ENCODE assay signal across 10 cellular contexts in the genomic region with DNA sequence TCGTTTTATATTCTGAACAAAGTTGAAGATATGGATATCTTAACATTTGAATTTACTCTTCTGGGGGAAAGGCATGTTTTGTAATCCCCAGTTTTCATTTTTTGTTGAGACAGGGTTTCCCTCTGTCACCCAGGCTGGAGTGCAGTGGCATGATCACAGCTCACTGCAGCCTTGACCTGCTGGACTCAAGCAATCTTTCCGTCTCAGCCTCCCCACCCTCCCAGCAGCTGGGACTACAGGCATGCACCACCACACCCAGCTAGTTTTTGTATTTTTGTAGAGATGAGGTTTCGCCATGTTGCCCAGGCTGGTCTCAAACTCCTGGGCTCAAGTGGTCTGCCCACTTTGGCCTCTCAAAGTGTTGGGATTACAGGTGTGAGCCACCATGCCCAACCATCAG. TPM values are rescaled to one million over a fixed set of nuclear protein-coding genes. Genes with fewer than 3 reads are reported as not detected.
DNase-seq lines count a peak whose midpoint lies in the region; ATAC-seq and TF ChIP-seq lines count a peak whose summit lies in the region.
"Not testable (repeated sequence)": the region's sequence is repeated elsewhere in the genome, so short reads cannot be mapped to it uniquely, and the experiment has no call there.
"Had no signal": no experiment of that assay in that cellular context is flagged by ENCODE, and none has a peak within 500 bp of the region (broad histone marks: within the 10 kb centered on the region; RNA-seq: fewer than 3 reads in every experiment).

No MANE protein-coding gene starts in this region.

- intact Hi-C loops in body of pancreas (cut with DNase I): not testable (repeated sequence)
- intact Hi-C loops in esophagus muscularis mucosa (cut with DNase I) (loop anchor here (5.0 kb wide), 1 partner anchor 160 kb away; no protein-coding TSS in a partner anchor), natural killer cell (cut with micrococcal nuclease) (loop anchor here (5.0 to 10.0 kb wide), 2 partner anchors 98 to 160 kb away; a partner anchor contains a TSS)

- peaks cover 52% of the 10 kb centered on the region for H3K4me1 ChIP-seq in body of pancreas
- peaks cover 36 to 70% (median 67%) of the 10 kb centered on the region in 4 donors for H3K4me1 ChIP-seq in esophagus muscularis mucosa
- H3K4me1 ChIP-seq in smooth muscle cell (ENCODE audit: low read depth): peaks cover 37% of the 10 kb centered on the region
- not testable (repeated sequence) for H3K4me1 ChIP-seq in urinary bladder (ENCODE audit: insufficient read depth)

- TF ChIP-seq POLR2A in body of pancreas (IDR thresholded peaks at IDR 0.05); esophagus muscularis mucosa (IDR thresholded peaks at IDR 0.05; ENCODE audit: low read depth): not testable (repeated sequence)

- WGBS in body of pancreas, 2 donors: 4 to 9% methylated on average over 3 of the region's 3 CpGs
- 25% methylated on average over 3 of the region's 3 CpGs for WGBS in esophagus muscularis mucosa
- WGBS in smooth muscle cell (ENCODE audit: low lambda C conversion rate): 55% methylated on average over 3 of the region's 3 CpGs
- WGBS in urinary bladder: 37% methylated on average over 3 of the region's 3 CpGs

- H3K79me2 ChIP-seq in smooth muscle cell (ENCODE audit: low read depth): peaks cover 39% of the 10 kb centered on the region

- H3K27me3 Mint-ChIP-seq in natural killer cell (ENCODE audit: low read depth in 2 of 2): not testable (repeated sequence)

- not testable (repeated sequence) for TF ChIP-seq EP300 in esophagus muscularis mucosa (IDR thresholded peaks at IDR 0.05)

- H3K4me1 Mint-ChIP-seq in natural killer cell: peaks cover 65 to 69% of the 10 kb centered on the region in 2 donors

- peak overlapping the region; percentile 96 for H3K4me3 Mint-ChIP-seq in natural killer cell

- H3K9me3 Mint-ChIP-seq in natural killer cell: not testable (repeated sequence)

- not testable (repeated sequence) for H3K9me3 ChIP-seq in body of pancreas; esophagus muscularis mucosa; smooth muscle cell (replicated peaks; ENCODE audit: low read depth)

- H3K9ac ChIP-seq in smooth muscle cell (ENCODE audit: low read depth): not testable (repeated sequence)

- H3K27ac ChIP-seq in body of pancreas (peak overlapping the region; percentile 5 to 84 (median 77)), esophagus muscularis mucosa (replicated peaks in 1 of 4) (peak overlapping the region; percentile 87 to 91 (median 88))
- H3K27ac ChIP-seq in smooth muscle cell (ENCODE audit: low read depth); urinary bladder (ENCODE audit: low read depth): not testable (repeated sequence)

- not testable (repeated sequence) for ATAC-seq in body of pancreas, natural killer cell
- peak; percentile 47 for ATAC-seq in left lobe of liver

- H3K27ac Mint-ChIP-seq in natural killer cell: peak overlapping the region; percentile 92 to 95

- not testable (repeated sequence) for H3F3A ChIP-seq in smooth muscle cell (ENCODE audit: low read depth)

- H4K20me1 ChIP-seq in smooth muscle cell (ENCODE audit: low read depth): not testable (repeated sequence)

- H3K36me3 ChIP-seq in body of pancreas (replicated peaks in 1 of 2; ENCODE audit: insufficient read depth in 1 of 2, low read depth in 2 of 2); smooth muscle cell (ENCODE audit: low read depth); urinary bladder (ENCODE audit: insufficient read depth): not testable (repeated sequence)
- peaks cover 14 to 25% (median 20%) of the 10 kb centered on the region in 4 donors for H3K36me3 ChIP-seq in esophagus muscularis mucosa

- not testable (repeated sequence) for H3K36me3 Mint-ChIP-seq in natural killer cell

- TF ChIP-seq CTCF in GM12864 (IDR thresholded peaks at IDR 0.05; ENCODE audit: low read depth, low read length, missing control alignments); body of pancreas (IDR thresholded peaks at IDR 0.05); esophagus muscularis mucosa (IDR thresholded peaks at IDR 0.05); natural killer cell (IDR thresholded peaks at IDR 0.05); smooth muscle cell (IDR thresholded peaks at IDR 0.05; ENCODE audit: borderline replicate concordance, insufficient read depth, poor library complexity, severe bottlenecking): not testable (repeated sequence)

- H3K4me3 ChIP-seq in GM12864 (ENCODE audit: low read depth, low read length) (peak overlapping the region; percentile 34), body of pancreas (peak overlapping the region; percentile 1 to 89), esophagus muscularis mucosa (peak overlapping the region; percentile 72 to 91 (median 83)), smooth muscle cell (peak overlapping the region; percentile 61), urinary bladder (ENCODE audit: low read depth, low read length) (peak overlapping the region; percentile 83)

- H3K4me2 ChIP-seq in smooth muscle cell: peak overlapping the region; percentile 90

- DNase-seq in GM12864 (ENCODE audit: low read depth); esophagus muscularis mucosa (ENCODE audit: extremely low spot score); natural killer cell; smooth muscle cell (lab: John Stamatoyannopoulos, UW; ENCODE audit: unreplicated experiment): not testable (repeated sequence)
- DNase-seq in OCI-M1 (lab: John Stamatoyannopoulos, UW) (peak; percentile 26), body of pancreas (peak; percentile 41 to 56 (median 48)), left lobe of liver (ENCODE audit: low spot score) (peak; percentile 67)

- not testable (repeated sequence) for H3K27me3 ChIP-seq in body of pancreas; esophagus muscularis mucosa; smooth muscle cell (ENCODE audit: low read depth)

- H2AFZ ChIP-seq in smooth muscle cell (ENCODE audit: low read depth): not testable (repeated sequence)

RNA-seq across cellular contexts. Expression of a gene that starts 25.4 kb away (rescaled TPM):
- total RNA-seq in body of pancreas (not detected), esophagus muscularis mucosa (not detected), left lobe of liver (not detected), natural killer cell (not detected), smooth muscle cell (not detected in 2 replicates), urinary bladder (not detected)
- polyA plus RNA-seq in smooth muscle cell (not detected in 2 replicates), urinary bladder (not detected)
- total RNA-seq: LHCN-M2; naive thymus-derived CD4-positive, alpha-beta T cell had no signal
- polyA plus RNA-seq: naive thymus-derived CD4-positive, alpha-beta T cell had no signal
